In the genomic region with DNA sequence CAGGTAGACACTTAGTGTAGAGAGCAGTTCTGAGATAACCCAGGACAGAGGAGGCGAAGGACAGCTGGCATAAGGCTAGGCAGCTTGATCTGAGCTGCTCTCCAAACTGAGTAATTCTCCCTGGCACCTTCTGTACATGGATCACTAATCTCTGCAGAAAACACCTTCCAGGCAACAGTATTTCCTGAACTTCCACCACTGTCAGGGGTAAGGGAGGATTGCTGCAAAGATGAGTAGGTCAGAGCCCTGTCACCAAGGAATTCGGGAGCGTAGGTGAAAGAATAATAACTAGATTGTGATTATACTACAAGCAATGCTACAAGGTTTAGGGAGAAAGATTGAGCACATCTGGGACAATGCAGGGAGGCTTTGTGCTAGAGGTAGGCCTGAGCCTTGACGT, we compare ENCODE assay signal across 12 cellular contexts. TPM values are rescaled to one million over a fixed set of nuclear protein-coding genes. Genes with fewer than 3 reads are reported as not detected.
DNase-seq lines count a peak whose midpoint lies in the region; ATAC-seq and TF ChIP-seq lines count a peak whose summit lies in the region.
"Had no signal": no experiment of that assay in that cellular context is flagged by ENCODE, and none has a peak within 500 bp of the region (broad histone marks: within the 10 kb centered on the region; RNA-seq: fewer than 3 reads in every experiment).

No MANE protein-coding gene starts in this region.

- intact Hi-C loops in posterior vena cava (cut with DNase I): no loop called here

- H2AFZ ChIP-seq in hepatocyte: no peak overlapping the region

- DNase-seq in GM12864 (ENCODE audit: low read depth) (no peak), hepatocyte (ENCODE audit: low spot score) (no peak), DMS 273 treated with DMSO at 0.1 percent for 48 hours (lab: John Stamatoyannopoulos, UW) (no peak), posterior vena cava (ENCODE audit: low spot score) (no peak), cortex of kidney (lab: John Stamatoyannopoulos, UW) (no peak)
- DNase-seq: left ventricle myocardium superior; NCI-H1930; SHP77; stimulated activated naive B cell treated with anti-CD40 and anti-IgM and Interleukin-4, amounts not matched to agents 10 μg/mL and 1 μg/mL and 100 μg/mL, for 72 hours had no signal

- peaks cover 68% of the 10 kb centered on the region for H3K79me2 ChIP-seq in hepatocyte

- H3K4me3 ChIP-seq in GM12864 (ENCODE audit: low read depth, low read length) (peak overlapping the region; percentile 83), WI38 (ENCODE audit: low read depth, low read length) (peak overlapping the region; percentile 98), hepatocyte (no peak overlapping the region), skeletal muscle tissue (ENCODE audit: low read length in 3 of 3) (peak overlapping the region in 2 of 3 donors; percentile 91 to 98)

- no peak for ATAC-seq in GM21381 (IDR thresholded peaks at IDR 0.05; ENCODE audit: unreplicated experiment)
- ATAC-seq: left ventricle myocardium superior; stimulated activated naive B cell treated with anti-CD40 and anti-IgM and Interleukin-4, amounts not matched to agents 10 μg/mL and 1 μg/mL and 100 μg/mL, for 72 hours had no signal

- peaks cover 26% of the 10 kb centered on the region for H3K4me1 ChIP-seq in hepatocyte (ENCODE audit: insufficient read depth)
- H3K4me1 ChIP-seq in skeletal muscle tissue (ENCODE audit: control insufficient read depth in 3 of 3, insufficient read depth in 3 of 3, low read length in 3 of 3): peaks cover 39 to 48% (median 44%) of the 10 kb centered on the region in 3 donors

- H3K27me3 ChIP-seq in hepatocyte: no peaks in the 10 kb centered on the region
- no peaks in the 10 kb centered on the region for H3K27me3 ChIP-seq in skeletal muscle tissue (ENCODE audit: control insufficient read depth in 3 of 3, insufficient read depth in 3 of 3, low read length in 3 of 3)

- H3K9me3 ChIP-seq in hepatocyte (ENCODE audit: low read depth): no peaks in the 10 kb centered on the region
- H3K9me3 ChIP-seq in skeletal muscle tissue (ENCODE audit: control insufficient read depth in 3 of 3, low read length in 3 of 3): no peaks in the 10 kb centered on the region

- H3K4me2 ChIP-seq in hepatocyte: peak overlapping the region; percentile 95

- TF ChIP-seq CTCF in GM12864 (IDR thresholded peaks at IDR 0.05; ENCODE audit: low read depth, low read length, missing control alignments): no peak
- no peak for TF ChIP-seq CTCF in WI38 (IDR thresholded peaks at IDR 0.05; ENCODE audit: low read depth, low read length)
- no peak for TF ChIP-seq CTCF in hepatocyte (IDR thresholded peaks at IDR 0.05; ENCODE audit: poor library complexity)

- 95% methylated on average over 4 of the region's 4 CpGs for WGBS in hepatocyte (ENCODE audit: low lambda C conversion rate, missing lambda C conversion rate)

- peak overlapping the region in 2 of 3 donors; percentile 1 to 92 for H3K9ac ChIP-seq in skeletal muscle tissue (ENCODE audit: low read depth in 1 of 3, low read length in 3 of 3)

- H4K20me1 ChIP-seq in hepatocyte (ENCODE audit: insufficient read depth, poor library complexity, severe bottlenecking): peaks cover 42% of the 10 kb centered on the region

- H3K9me2 ChIP-seq in hepatocyte (replicated peaks; ENCODE audit: insufficient read depth): no peaks in the 10 kb centered on the region

- H3K27ac ChIP-seq in hepatocyte (no peak overlapping the region), skeletal muscle tissue (ENCODE audit: low read depth, low read length) (no peak overlapping the region)

- H3K36me3 ChIP-seq in hepatocyte (replicated peaks; ENCODE audit: insufficient read depth, low read depth) (no peaks in the 10 kb centered on the region), skeletal muscle tissue (ENCODE audit: control insufficient read depth in 3 of 3, insufficient read depth in 3 of 3, low read length in 3 of 3) (peaks cover 8 to 15% (median 8%) of the 10 kb centered on the region in 3 donors)

RNA-seq across cellular contexts. Expression of gene HM13, which starts 1.9 kb away (rescaled TPM):
- total RNA-seq in hepatocyte (219 and 228 TPM in 2 replicates), skeletal muscle tissue (30.8 TPM), posterior vena cava (100 to 1,000 TPM; 118 TPM)
- polyA plus RNA-seq in hepatocyte: 460 and 461 TPM in 2 replicates

RNA-seq across cellular contexts. Expression of gene REM1, which starts 41.1 kb away (rescaled TPM):
- total RNA-seq in hepatocyte (0.08 TPM in 1 of 2 replicates, not detected in the other), skeletal muscle tissue (4.7 TPM), posterior vena cava (1 to 10 TPM; 5.2 to 6.7 TPM)
- polyA plus RNA-seq in hepatocyte: 1.1 TPM in 1 of 2 replicates, not detected in the other

RNA-seq across cellular contexts. Expression of gene DEFB124, which starts 41.2 kb away (rescaled TPM):
- total RNA-seq in hepatocyte: not detected in 2 replicates
- not detected in 2 replicates for polyA plus RNA-seq in hepatocyte
- not detected for total RNA-seq in skeletal muscle tissue
- 1 to 10 TPM in 1 of 2 donors, under 1 TPM in 1; 0.76 to 2.9 TPM for total RNA-seq in posterior vena cava
- total RNA-seq: left ventricle myocardium superior had no signal
